11 cellular contexts compared by ENCODE assay signal in the genomic region with DNA sequence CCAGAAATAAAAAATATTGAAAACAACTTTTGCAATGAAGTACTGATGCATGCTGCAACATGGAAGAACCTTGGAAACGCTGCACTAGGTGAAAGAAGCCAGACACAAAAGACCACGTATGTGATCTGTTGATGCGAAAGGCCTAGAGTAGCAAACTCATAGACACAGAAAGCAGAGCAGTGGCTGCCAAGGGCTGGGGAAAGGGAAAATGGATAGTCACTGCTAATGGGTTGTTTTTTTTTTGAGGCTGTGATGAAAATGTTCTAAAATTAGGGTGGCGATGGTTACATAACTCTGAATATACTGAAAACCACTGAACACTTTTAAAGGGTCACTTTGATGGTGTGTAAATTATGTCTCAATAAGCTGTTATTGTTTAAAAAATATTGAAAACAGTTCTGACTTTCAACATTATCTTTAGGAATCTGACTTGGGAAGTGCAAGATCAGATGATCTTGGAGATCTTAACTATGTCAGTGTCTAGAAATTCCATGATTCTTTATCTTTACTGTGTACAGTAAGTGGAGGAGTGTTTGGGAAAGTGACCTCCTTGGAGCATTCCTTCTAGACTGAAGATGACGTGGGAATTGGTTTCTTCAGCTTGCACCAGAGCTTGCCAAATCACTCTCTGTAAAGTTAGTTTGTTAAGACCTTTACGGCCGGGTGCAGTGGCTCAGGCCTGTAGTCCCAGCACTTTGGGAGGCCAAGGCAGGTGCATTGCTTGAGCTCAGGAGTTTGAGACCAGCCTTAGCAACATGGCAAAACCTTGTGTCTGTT. TPM values are rescaled to one million over a fixed set of nuclear protein-coding genes. Genes with fewer than 3 reads are reported as not detected.
DNase-seq lines count a peak whose midpoint lies in the region; ATAC-seq and TF ChIP-seq lines count a peak whose summit lies in the region.
"Had no signal": no experiment of that assay in that cellular context is flagged by ENCODE, and none has a peak within 500 bp of the region (broad histone marks: within the 10 kb centered on the region; RNA-seq: fewer than 3 reads in every experiment).

No MANE protein-coding gene starts in this region.

- no peaks in the 10 kb centered on the region for H3K27me3 Mint-ChIP-seq in Calu3 (ENCODE audit: unreplicated experiment)
- H3K27me3 Mint-ChIP-seq: memory B cell had no signal

- H3K4me2 ChIP-seq in BLaER1 treated with 17β-estradiol and CSF1 and Interleukin-3, amounts not matched to agents 10 nM and 100 nM = peak overlapping the region; percentile 40 to 100 (median 97)

- H3K27me3 ChIP-seq in BLaER1 treated with 17β-estradiol and CSF1 and Interleukin-3, amounts not matched to agents 10 nM and 100 nM = no peaks in the 10 kb centered on the region
- no peaks in the 10 kb centered on the region for H3K27me3 ChIP-seq in RWPE2 (ENCODE audit: insufficient read depth, poor library complexity, severe bottlenecking)
- H3K27me3 ChIP-seq in rectal smooth muscle tissue (ENCODE audit: control insufficient read depth, insufficient read depth, low read length) = no peaks in the 10 kb centered on the region

- DNase-seq in RWPE2 (ENCODE audit: low spot score) (no peak), foreskin fibroblast (peak; percentile 61 to 72), GM13976 (ENCODE audit: low spot score) (no peak), Calu3 (no peak), RPMI8226 (no peak)
- DNase-seq: H7, T-helper 1 cell had no signal

- peak overlapping the region in 9 of 11 experiments; percentile 21 to 97 (median 45); a peak in 15 of 22 replicates for H3K27ac ChIP-seq in BLaER1 treated with 17β-estradiol and CSF1 and Interleukin-3, amounts not matched to agents 10 nM and 100 nM
- peak overlapping the region; percentile 91 for H3K27ac ChIP-seq in RWPE2 (ENCODE audit: poor library complexity, severe bottlenecking)
- H3K27ac ChIP-seq in rectal smooth muscle tissue (ENCODE audit: low read depth, low read length) = peak overlapping the region; percentile 77

- H3K9ac ChIP-seq in BLaER1 treated with 17β-estradiol and CSF1 and Interleukin-3, amounts not matched to agents 10 nM and 100 nM = peak overlapping the region in 4 of 11 experiments; percentile 9 to 21 (median 16); a peak in 7 of 22 replicates
- no peak overlapping the region for H3K9ac ChIP-seq in rectal smooth muscle tissue (ENCODE audit: low read length)

- no peak overlapping the region for H3K4me3 Mint-ChIP-seq in Calu3 (ENCODE audit: low read depth, unreplicated experiment)
- H3K4me3 Mint-ChIP-seq: memory B cell had no signal

- CTCF ChIA-PET in Calu3 (lab: Charles Lee) = no interaction called here

- TF ChIP-seq CTCF in RWPE2 (IDR thresholded peaks at IDR 0.05; ENCODE audit: poor library complexity, severe bottlenecking) = no peak
- TF ChIP-seq CTCF in foreskin fibroblast (IDR thresholded peaks at IDR 0.05; ENCODE audit: low read depth, low read length) = no peak
- TF ChIP-seq CTCF in GM13976 (IDR thresholded peaks at IDR 0.05; ENCODE audit: borderline replicate concordance, control extremely low read depth, extremely low read depth, insufficient read depth, missing control alignments) = no peak
- TF ChIP-seq CTCF in Calu3 (IDR thresholded peaks at IDR 0.05; ENCODE audit: unreplicated experiment) = no peak

- peaks cover 88 to 97% (median 93%) of the 10 kb centered on the region in 10 experiments for H3K4me1 ChIP-seq in BLaER1 treated with 17β-estradiol and CSF1 and Interleukin-3, amounts not matched to agents 10 nM and 100 nM
- H3K4me1 ChIP-seq in RWPE2 (ENCODE audit: insufficient read depth, poor library complexity, severe bottlenecking) (peaks cover 9% of the 10 kb centered on the region), rectal smooth muscle tissue (ENCODE audit: control insufficient read depth, insufficient read depth, low read length) (peaks cover 88% of the 10 kb centered on the region)

- no peak overlapping the region for H3K4me3 ChIP-seq in BLaER1 treated with 17β-estradiol and CSF1 and Interleukin-3, amounts not matched to agents 10 nM and 100 nM
- H3K4me3 ChIP-seq in RWPE2 (ENCODE audit: severe bottlenecking) = no peak overlapping the region
- no peak overlapping the region for H3K4me3 ChIP-seq in foreskin fibroblast (ENCODE audit: low read depth in 1 of 2, low read length in 2 of 2)
- no peak overlapping the region for H3K4me3 ChIP-seq in rectal smooth muscle tissue (ENCODE audit: low read length)

- H3K9me3 ChIP-seq in BLaER1 treated with 17β-estradiol and CSF1 and Interleukin-3, amounts not matched to agents 10 nM and 100 nM (replicated peaks in 1 of 11) = no peaks in the 10 kb centered on the region; a peak in 1 of 22 replicates
- H3K9me3 ChIP-seq in RWPE2 (ENCODE audit: severe bottlenecking) = no peaks in the 10 kb centered on the region

- H3K36me3 ChIP-seq in BLaER1 treated with 17β-estradiol and CSF1 and Interleukin-3, amounts not matched to agents 10 nM and 100 nM = peaks cover 7 to 62% (median 34%) of the 10 kb centered on the region in 11 experiments; a peak in 18 of 22 replicates
- H3K36me3 ChIP-seq in RWPE2 (ENCODE audit: low read depth) = peaks cover 26% of the 10 kb centered on the region
- H3K36me3 ChIP-seq in rectal smooth muscle tissue (ENCODE audit: control insufficient read depth, insufficient read depth, low read length) = no peaks in the 10 kb centered on the region

- intact Hi-C loops in Calu3 (cut with micrococcal nuclease; ENCODE audit: unreplicated experiment) = no loop called here

- H3K36me3 Mint-ChIP-seq in Calu3 (ENCODE audit: insufficient read depth, unreplicated experiment) = no peaks in the 10 kb centered on the region

- no peaks in the 10 kb centered on the region for H3K9me3 Mint-ChIP-seq in Calu3 (ENCODE audit: low read depth, unreplicated experiment)
- H3K9me3 Mint-ChIP-seq: memory B cell had no signal

- no peak for ATAC-seq in RWPE2 (ENCODE audit: low read depth)
- no peak for ATAC-seq in HG02588 (IDR thresholded peaks at IDR 0.05; ENCODE audit: unreplicated experiment)

- in situ Hi-C loops in GM13976 (cut with MboI; ENCODE audit: low sequenced_read_pairs, unreplicated experiment) = no loop called here

- peaks cover 2% of the 10 kb centered on the region for H3K4me1 Mint-ChIP-seq in Calu3 (ENCODE audit: low read depth, unreplicated experiment)

- no TSS peak for BruUV-seq in Calu3 (replicated peaks; lab: Mats Ljungman, UMichigan)

- no peak overlapping the region for H3K27ac Mint-ChIP-seq in Calu3 (ENCODE audit: unreplicated experiment)
- H3K27ac Mint-ChIP-seq: memory B cell had no signal

- peaks cover 66 to 100% (median 100%) of the 10 kb centered on the region in 11 experiments for H4K20me1 ChIP-seq in BLaER1 treated with 17β-estradiol and CSF1 and Interleukin-3, amounts not matched to agents 10 nM and 100 nM

RNA-seq across cellular contexts. Expression of gene MLXIP, which starts 12.4 kb away (rescaled TPM):
- 55.3 and 58.7 TPM in 2 replicates for total RNA-seq in Calu3 (2022)

Comparison
In these comparisons a context has a peak if more than half of its experiments do, and no peak if none do; other contexts are left out.
1. DNase-seq: peak in foreskin fibroblast (2 of 2); none in RWPE2 (single experiment), GM13976 (single experiment), Calu3 (single experiment) and RPMI8226 (single experiment).
2. Peak in every context shown above with its lines, with median percentiles within 50 percentile points of each other: H3K27ac ChIP-seq.